ENCODE assay signal across 3 cellular contexts in the genomic region with DNA sequence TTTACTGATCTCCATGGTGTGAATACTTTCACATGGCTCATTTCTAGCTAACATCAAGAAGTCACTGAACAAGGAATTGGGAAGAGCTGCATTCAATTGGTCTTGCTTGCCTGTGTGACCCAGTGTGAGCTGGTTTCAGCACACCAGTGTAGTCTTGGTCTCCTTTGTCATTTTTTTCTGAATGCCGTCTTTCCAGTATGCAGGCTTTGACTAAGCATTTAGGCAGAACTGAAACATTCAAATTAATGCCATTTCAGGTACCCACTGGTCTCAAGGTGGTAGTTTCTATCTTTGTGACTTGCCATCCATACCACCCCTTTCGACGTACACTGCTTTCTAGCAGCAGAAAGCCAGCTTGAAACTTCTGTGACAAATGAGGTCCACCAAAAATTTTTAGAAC.
TF ChIP-seq lines count a peak whose summit lies in the region.

No MANE protein-coding gene starts in this region.

TF ChIP-seq in SK-N-SH, 30 proteins besides CTCF, POLR2A, EP300 and RAD21 (continued from another document and continues in another):
- TF ChIP-seq, protein P1, sequence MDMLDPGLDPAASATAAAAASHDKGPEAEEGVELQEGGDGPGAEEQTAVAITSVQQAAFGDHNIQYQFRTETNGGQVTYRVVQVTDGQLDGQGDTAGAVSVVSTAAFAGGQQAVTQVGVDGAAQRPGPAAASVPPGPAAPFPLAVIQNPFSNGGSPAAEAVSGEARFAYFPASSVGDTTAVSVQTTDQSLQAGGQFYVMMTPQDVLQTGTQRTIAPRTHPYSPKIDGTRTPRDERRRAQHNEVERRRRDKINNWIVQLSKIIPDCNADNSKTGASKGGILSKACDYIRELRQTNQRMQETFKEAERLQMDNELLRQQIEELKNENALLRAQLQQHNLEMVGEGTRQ (IDR thresholded peaks at IDR 0.05; ENCODE audit: borderline replicate concordance, low read depth, low read length): no peak
- TF ChIP-seq FOXM1 (IDR thresholded peaks at IDR 0.05; ENCODE audit: low read depth): no peak
- no peak for TF ChIP-seq USF1 (IDR thresholded peaks at IDR 0.05; ENCODE audit: borderline replicate concordance, low read depth)
- TF ChIP-seq ZBTB33 (IDR thresholded peaks at IDR 0.05; ENCODE audit: borderline replicate concordance, low read depth): no peak
- no peak for TF ChIP-seq REST (IDR thresholded peaks at IDR 0.05; ENCODE audit: low read depth, low read length)
- TF ChIP-seq TEAD4 (IDR thresholded peaks at IDR 0.05; ENCODE audit: borderline replicate concordance, insufficient read depth): no peak
- no peak for TF ChIP-seq GABPA (IDR thresholded peaks at IDR 0.05; ENCODE audit: low read depth)
- no peak for TF ChIP-seq SIN3A (IDR thresholded peaks at IDR 0.05; ENCODE audit: borderline replicate concordance, low read depth, low read length)

TF ChIP-seq in SK-N-SH treated with all-trans-retinoic acid at 6 μM for 48 hours, 23 proteins besides CTCF, POLR2A, EP300 and RAD21:
- TF ChIP-seq, protein P2, sequence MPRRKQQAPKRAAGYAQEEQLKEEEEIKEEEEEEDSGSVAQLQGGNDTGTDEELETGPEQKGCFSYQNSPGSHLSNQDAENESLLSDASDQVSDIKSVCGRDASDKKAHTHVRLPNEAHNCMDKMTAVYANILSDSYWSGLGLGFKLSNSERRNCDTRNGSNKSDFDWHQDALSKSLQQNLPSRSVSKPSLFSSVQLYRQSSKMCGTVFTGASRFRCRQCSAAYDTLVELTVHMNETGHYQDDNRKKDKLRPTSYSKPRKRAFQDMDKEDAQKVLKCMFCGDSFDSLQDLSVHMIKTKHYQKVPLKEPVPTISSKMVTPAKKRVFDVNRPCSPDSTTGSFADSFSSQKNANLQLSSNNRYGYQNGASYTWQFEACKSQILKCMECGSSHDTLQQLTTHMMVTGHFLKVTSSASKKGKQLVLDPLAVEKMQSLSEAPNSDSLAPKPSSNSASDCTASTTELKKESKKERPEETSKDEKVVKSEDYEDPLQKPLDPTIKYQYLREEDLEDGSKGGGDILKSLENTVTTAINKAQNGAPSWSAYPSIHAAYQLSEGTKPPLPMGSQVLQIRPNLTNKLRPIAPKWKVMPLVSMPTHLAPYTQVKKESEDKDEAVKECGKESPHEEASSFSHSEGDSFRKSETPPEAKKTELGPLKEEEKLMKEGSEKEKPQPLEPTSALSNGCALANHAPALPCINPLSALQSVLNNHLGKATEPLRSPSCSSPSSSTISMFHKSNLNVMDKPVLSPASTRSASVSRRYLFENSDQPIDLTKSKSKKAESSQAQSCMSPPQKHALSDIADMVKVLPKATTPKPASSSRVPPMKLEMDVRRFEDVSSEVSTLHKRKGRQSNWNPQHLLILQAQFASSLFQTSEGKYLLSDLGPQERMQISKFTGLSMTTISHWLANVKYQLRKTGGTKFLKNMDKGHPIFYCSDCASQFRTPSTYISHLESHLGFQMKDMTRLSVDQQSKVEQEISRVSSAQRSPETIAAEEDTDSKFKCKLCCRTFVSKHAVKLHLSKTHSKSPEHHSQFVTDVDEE (CRISPR knock-in tag; IDR thresholded peaks at IDR 0.05): no peak
- TF ChIP-seq ZNF565 (CRISPR knock-in tag; conservative IDR thresholded peaks at IDR 0.05; ENCODE audit: low read depth): no peak
- no peak for TF ChIP-seq ZNF8 (CRISPR knock-in tag; IDR thresholded peaks at IDR 0.05)
- TF ChIP-seq PATZ1 (CRISPR knock-in tag; IDR thresholded peaks at IDR 0.05; ENCODE audit: borderline replicate concordance): no peak
- TF ChIP-seq PPARA (CRISPR knock-in tag; IDR thresholded peaks at IDR 0.05; ENCODE audit: borderline replicate concordance): no peak
- no peak for TF ChIP-seq ESRRG (CRISPR knock-in tag; IDR thresholded peaks at IDR 0.05)
- no peak for TF ChIP-seq RARB (CRISPR knock-in tag; IDR thresholded peaks at IDR 0.05)
- no peak for TF ChIP-seq ZFP3 (CRISPR knock-in tag; IDR thresholded peaks at IDR 0.05)
- TF ChIP-seq CSRNP3 (CRISPR knock-in tag; IDR thresholded peaks at IDR 0.05): no peak
- TF ChIP-seq, protein P3, sequence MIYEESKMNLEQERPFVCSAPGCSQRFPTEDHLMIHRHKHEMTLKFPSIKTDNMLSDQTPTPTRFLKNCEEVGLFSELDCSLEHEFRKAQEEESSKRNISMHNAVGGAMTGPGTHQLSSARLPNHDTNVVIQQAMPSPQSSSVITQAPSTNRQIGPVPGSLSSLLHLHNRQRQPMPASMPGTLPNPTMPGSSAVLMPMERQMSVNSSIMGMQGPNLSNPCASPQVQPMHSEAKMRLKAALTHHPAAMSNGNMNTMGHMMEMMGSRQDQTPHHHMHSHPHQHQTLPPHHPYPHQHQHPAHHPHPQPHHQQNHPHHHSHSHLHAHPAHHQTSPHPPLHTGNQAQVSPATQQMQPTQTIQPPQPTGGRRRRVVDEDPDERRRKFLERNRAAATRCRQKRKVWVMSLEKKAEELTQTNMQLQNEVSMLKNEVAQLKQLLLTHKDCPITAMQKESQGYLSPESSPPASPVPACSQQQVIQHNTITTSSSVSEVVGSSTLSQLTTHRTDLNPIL (CRISPR knock-in tag; IDR thresholded peaks at IDR 0.05; ENCODE audit: low read depth): no peak

TF ChIP-seq in GM23338, 12 proteins besides CTCF, POLR2A, EP300 and RAD21:
- no peak for TF ChIP-seq ZNF462 (CRISPR knock-in tag; IDR thresholded peaks at IDR 0.05)
- no peak for TF ChIP-seq EZH2phosphoT487 (IDR thresholded peaks at IDR 0.05; ENCODE audit: unreplicated experiment)
- no peak for TF ChIP-seq JUNB (IDR thresholded peaks at IDR 0.05; ENCODE audit: unreplicated experiment)
- TF ChIP-seq CREB1 (CRISPR knock-in tag; IDR thresholded peaks at IDR 0.05; ENCODE audit: low read depth): no peak
- no peak for TF ChIP-seq ETS1 (IDR thresholded peaks at IDR 0.05)
- TF ChIP-seq ZNF331 (CRISPR knock-in tag; IDR thresholded peaks at IDR 0.05; ENCODE audit: low read depth): no peak
- no peak for TF ChIP-seq STAT1 (IDR thresholded peaks at IDR 0.05; ENCODE audit: unreplicated experiment)
TF ChIP-seq in GM23338: peak in this region for 0.
